In genomic region chr5:116766470-116766947, GRCh38 we compare ENCODE assay signal across 9 cellular contexts.
DNase-seq lines count a peak whose midpoint lies in the region; ATAC-seq and TF ChIP-seq lines count a peak whose summit lies in the region.
"Had no signal": no experiment of that assay in that cellular context is flagged by ENCODE, and none has a peak within 500 bp of the region (broad histone marks: within the 10 kb centered on the region; RNA-seq: fewer than 3 reads in every experiment).

No MANE protein-coding gene starts in this region.

- no peak overlapping the region for H3K23ac ChIP-seq in trophoblast cell (ENCODE audit: low read length)
- H3K23ac ChIP-seq in neuronal stem cell (ENCODE audit: low read depth, low read length, poor library complexity): no peak overlapping the region

- H4K8ac ChIP-seq in trophoblast cell (ENCODE audit: low read depth, low read length) (no peak overlapping the region), neuronal stem cell (ENCODE audit: low read depth, low read length) (no peak overlapping the region)

- peak overlapping the region; percentile 89 for H3K27ac Mint-ChIP-seq in MCF 10A (ENCODE audit: low read depth, unreplicated experiment)
- H3K27ac Mint-ChIP-seq: activated naive CD8-positive, alpha-beta T cell treated with anti-CD3 and anti-CD28 coated beads, Interleukin-2, amount 10 ng/mL, durations not matched to agents 7 days and 5 days had no signal

- H3K36me3 Mint-ChIP-seq in MCF 10A (ENCODE audit: insufficient read depth, unreplicated experiment): no peaks in the 10 kb centered on the region
- H3K36me3 Mint-ChIP-seq: activated naive CD8-positive, alpha-beta T cell treated with anti-CD3 and anti-CD28 coated beads, Interleukin-2, amount 10 ng/mL, durations not matched to agents 7 days and 5 days had no signal

- peaks cover 27% of the 10 kb centered on the region for H3K4me1 Mint-ChIP-seq in MCF 10A (ENCODE audit: insufficient read depth, unreplicated experiment)
- H3K4me1 Mint-ChIP-seq: activated naive CD8-positive, alpha-beta T cell treated with anti-CD3 and anti-CD28 coated beads, Interleukin-2, amount 10 ng/mL, durations not matched to agents 7 days and 5 days had no signal

- H2BK15ac ChIP-seq in neuronal stem cell (ENCODE audit: low read length): no peak overlapping the region

- peaks cover 4% of the 10 kb centered on the region for H3K79me2 ChIP-seq in trophoblast cell (ENCODE audit: control insufficient read depth, insufficient read depth, low read length, poor library complexity)

- DNase-seq in GM12864 (ENCODE audit: low read depth): peak; percentile 43
- DNase-seq in HT1080 (ENCODE audit: low read depth): peak; percentile 94
- peak; percentile 97 for DNase-seq in MCF 10A (ENCODE audit: unreplicated experiment)
- DNase-seq in trophoblast cell: peak; percentile 88 to 96
- no peak for DNase-seq in GM19240 (ENCODE audit: insufficient read length, low spot score)
- DNase-seq in neuronal stem cell (ENCODE audit: low spot score): no peak
- DNase-seq in stimulated activated CD4-positive, alpha-beta T cell treated with anti-CD3 and anti-CD28 coated beads, Interleukin-2, amount 100 ng/mL, for 48 hours: no peak
- DNase-seq: activated naive CD8-positive, alpha-beta T cell treated with anti-CD3 and anti-CD28 coated beads, Interleukin-2, amount 10 ng/mL, durations not matched to agents 7 days and 5 days had no signal

- H3K18ac ChIP-seq in trophoblast cell (ENCODE audit: low read length) (no peak overlapping the region), neuronal stem cell (ENCODE audit: low read length) (no peak overlapping the region)

- no peak overlapping the region for H3K4me3 Mint-ChIP-seq in MCF 10A (ENCODE audit: unreplicated experiment)
- H3K4me3 Mint-ChIP-seq: activated naive CD8-positive, alpha-beta T cell treated with anti-CD3 and anti-CD28 coated beads, Interleukin-2, amount 10 ng/mL, durations not matched to agents 7 days and 5 days had no signal

- H3K79me1 ChIP-seq in trophoblast cell (ENCODE audit: low read length) (peaks cover 15% of the 10 kb centered on the region), neuronal stem cell (ENCODE audit: low read depth, low read length) (no peaks in the 10 kb centered on the region)

- BruUV-seq in MCF 10A (replicated peaks; lab: Mats Ljungman, UMichigan): no TSS peak

- H3K36me3 ChIP-seq in trophoblast cell (ENCODE audit: control insufficient read depth in 1 of 2, insufficient read depth in 2 of 2, low read length in 2 of 2): no peaks in the 10 kb centered on the region
- H3K36me3 ChIP-seq in neuronal stem cell (replicated peaks in 1 of 2; ENCODE audit: control insufficient read depth in 2 of 2, insufficient read depth in 2 of 2, low read length in 2 of 2): no peaks in the 10 kb centered on the region

- H2BK12ac ChIP-seq in trophoblast cell (ENCODE audit: low read length) (no peak overlapping the region), neuronal stem cell (ENCODE audit: low read length) (no peak overlapping the region)

- no peak overlapping the region for H3K9ac ChIP-seq in trophoblast cell (ENCODE audit: low read length)
- H3K9ac ChIP-seq in neuronal stem cell (ENCODE audit: low read depth, low read length, poor library complexity): no peak overlapping the region

- H2BK120ac ChIP-seq in trophoblast cell (ENCODE audit: insufficient read depth, low read length, poor library complexity) (no peak overlapping the region), neuronal stem cell (ENCODE audit: low read depth, low read length) (no peak overlapping the region)

- no CpG with 5 or more reads among the region's 6 CpGs for WGBS in trophoblast cell (ENCODE audit: extremely low coverage, insufficient coverage, insufficient read length)
- WGBS in neuronal stem cell (ENCODE audit: extremely low coverage in 2 of 2, insufficient read length in 2 of 2, insufficient replicate concordance in 1 of 2), 2 donors: no CpG with 5 or more reads among the region's 6 CpGs

- no peak for TF ChIP-seq CTCF in GM12864 (IDR thresholded peaks at IDR 0.05; ENCODE audit: low read depth, low read length, missing control alignments)
- no peak for TF ChIP-seq CTCF in MCF 10A (IDR thresholded peaks at IDR 0.05; ENCODE audit: unreplicated experiment)

- H3K9me3 Mint-ChIP-seq in MCF 10A (ENCODE audit: unreplicated experiment): no peaks in the 10 kb centered on the region
- H3K9me3 Mint-ChIP-seq: activated naive CD8-positive, alpha-beta T cell treated with anti-CD3 and anti-CD28 coated beads, Interleukin-2, amount 10 ng/mL, durations not matched to agents 7 days and 5 days had no signal

- H3K27me3 ChIP-seq in trophoblast cell (ENCODE audit: insufficient read depth, low read length) (no peaks in the 10 kb centered on the region), neuronal stem cell (ENCODE audit: control insufficient read depth in 3 of 3, insufficient read depth in 3 of 3, low read depth in 1 of 3, low read length in 3 of 3) (peaks cover 0 to 71% (median 0%) of the 10 kb centered on the region in 3 experiments)

- no peak overlapping the region for H4K12ac ChIP-seq in trophoblast cell (ENCODE audit: low read depth, low read length)

- H3K4me1 ChIP-seq in trophoblast cell (ENCODE audit: control insufficient read depth in 1 of 2, insufficient read depth in 2 of 2, low read length in 2 of 2) (peaks cover 5 to 6% of the 10 kb centered on the region in 2 experiments), neuronal stem cell (ENCODE audit: control insufficient read depth in 2 of 2, insufficient read depth in 1 of 2, low read depth in 1 of 2, low read length in 2 of 2) (peaks cover 4% of the 10 kb centered on the region in 2 donors)

- peak; percentile 36 for ATAC-seq in GM21528 (IDR thresholded peaks at IDR 0.05; ENCODE audit: low FRiP score, unreplicated experiment)

- H3K4me3 ChIP-seq in GM12864 (ENCODE audit: low read depth, low read length) (no peak overlapping the region), trophoblast cell (ENCODE audit: low read depth, low read length) (no peak overlapping the region), neuronal stem cell (ENCODE audit: low read length in 2 of 2) (no peak overlapping the region)

- POLR2A ChIA-PET in MCF 10A (lab: Yijun Ruan, JAX): interaction anchor here (1.0 to 1.3 kb wide), 3 partner anchors 114 to 191 kb away, joined by 4 to 7 read pairs (median 4); partner anchors contain the start of gene SEMA6A

- no peak overlapping the region for H4K91ac ChIP-seq in trophoblast cell (ENCODE audit: low read depth, low read length)
- no peak overlapping the region for H4K91ac ChIP-seq in neuronal stem cell (ENCODE audit: low read depth, low read length, poor library complexity)

- H3K14ac ChIP-seq in trophoblast cell (ENCODE audit: low read length): no peak overlapping the region
- no peak overlapping the region for H3K14ac ChIP-seq in neuronal stem cell (ENCODE audit: low read length)

- no peak overlapping the region for H3K4me2 ChIP-seq in trophoblast cell (ENCODE audit: low read length)
- H3K4me2 ChIP-seq in neuronal stem cell (ENCODE audit: insufficient read depth, low read length, poor library complexity, severe bottlenecking): no peak overlapping the region

- H2AFZ ChIP-seq in trophoblast cell (ENCODE audit: insufficient read depth, low read length, poor library complexity): no peak overlapping the region
- H2AFZ ChIP-seq in neuronal stem cell (ENCODE audit: low read length): no peak overlapping the region

- H3K27ac ChIP-seq in trophoblast cell (ENCODE audit: low read depth, low read length) (peak overlapping the region; percentile 53), neuronal stem cell (replicated peaks; ENCODE audit: low read length) (no peak overlapping the region)

- H3K4ac ChIP-seq in trophoblast cell (ENCODE audit: low read depth, low read length) (no peak overlapping the region), neuronal stem cell (ENCODE audit: low read length) (no peak overlapping the region)

- intact Hi-C loops in MCF 10A (cut with micrococcal nuclease): loop anchor here (5.0 kb wide), 1 partner anchor 184 kb away; no protein-coding TSS in a partner anchor

- no peaks in the 10 kb centered on the region for H3K27me3 Mint-ChIP-seq in MCF 10A (ENCODE audit: insufficient read depth, unreplicated experiment)
- H3K27me3 Mint-ChIP-seq: activated naive CD8-positive, alpha-beta T cell treated with anti-CD3 and anti-CD28 coated beads, Interleukin-2, amount 10 ng/mL, durations not matched to agents 7 days and 5 days had no signal

- H3K9me3 ChIP-seq in trophoblast cell (ENCODE audit: insufficient read depth, low read depth, low read length): no peaks in the 10 kb centered on the region
- no peaks in the 10 kb centered on the region for H3K9me3 ChIP-seq in neuronal stem cell (replicated peaks in 1 of 2; ENCODE audit: control insufficient read depth in 2 of 2, insufficient read depth in 1 of 2, low read depth in 1 of 2, low read length in 2 of 2)

- H2AK5ac ChIP-seq in trophoblast cell (ENCODE audit: low read length): no peak overlapping the region
- H2AK5ac ChIP-seq in neuronal stem cell (ENCODE audit: low read depth, low read length): no peak overlapping the region

- H2BK5ac ChIP-seq in trophoblast cell (ENCODE audit: low read depth, low read length, poor library complexity) (no peak overlapping the region), neuronal stem cell (ENCODE audit: low read length) (no peak overlapping the region)

- CTCF ChIA-PET in MCF 10A (lab: Yijun Ruan, JAX): interaction anchor here (1.4 kb wide), 1 partner anchor 191 kb away, joined by 5 read pairs; the partner anchor contains the start of gene SEMA6A

Comparison
In these comparisons a context has a peak if more than half of its experiments do, and no peak if none do; other contexts are left out.
1. DNase-seq: peak in GM12864 (single experiment), HT1080 (single experiment), MCF 10A (single experiment) and trophoblast cell (2 of 2); none in GM19240 (single experiment), neuronal stem cell (single experiment) and stimulated activated CD4-positive, alpha-beta T cell treated with anti-CD3 and anti-CD28 coated beads, Interleukin-2, amount 100 ng/mL, for 48 hours (0 of 2).